Comparison of ENCODE assay signal across 14 cellular contexts in genomic region chrX:115018040-115018647, GRCh38. TPM values are rescaled to one million over a fixed set of nuclear protein-coding genes. Genes with fewer than 3 reads are reported as not detected.
DNase-seq lines count a peak whose midpoint lies in the region; TF ChIP-seq lines count a peak whose summit lies in the region.
"Had no signal": no experiment of that assay in that cellular context is flagged by ENCODE, and none has a peak within 500 bp of the region (broad histone marks: within the 10 kb centered on the region; RNA-seq: fewer than 3 reads in every experiment).

No MANE protein-coding gene starts in this region.

- no peaks in the 10 kb centered on the region for H3K36me3 Mint-ChIP-seq in mesothelial cell of epicardium

- H3K27me3 Mint-ChIP-seq in mesothelial cell of epicardium (ENCODE audit: low read depth): peaks cover under 1% of the 10 kb centered on the region

- TF ChIP-seq CTCF in MM.1S (IDR thresholded peaks at IDR 0.05; ENCODE audit: low read length) (peak; percentile 25), cardiac fibroblast (IDR thresholded peaks at IDR 0.05; ENCODE audit: low read depth, low read length) (peak; percentile 1), mesothelial cell of epicardium (IDR thresholded peaks at IDR 0.05; ENCODE audit: unreplicated experiment) (peak; percentile 87)

- no peaks in the 10 kb centered on the region for H3K27me3 ChIP-seq in MM.1S (replicated peaks; ENCODE audit: insufficient read depth, low read length)
- H3K27me3 ChIP-seq: upper lobe of left lung had no signal

- in situ Hi-C loops in ACHN (cut with HindIII; ENCODE audit: low pct_ligation_motif_present, low pct_unique_long_range_greater_than_20kb, low sequenced_read_pairs): no loop called here

- H4K20me1 ChIP-seq in MM.1S (ENCODE audit: insufficient read depth, low read length): no peaks in the 10 kb centered on the region

- H3K4me3 Mint-ChIP-seq in mesothelial cell of epicardium: no peak overlapping the region

- H3K79me2 ChIP-seq in MM.1S (ENCODE audit: low read length): no peaks in the 10 kb centered on the region

- peaks cover 10% of the 10 kb centered on the region for H3K4me1 Mint-ChIP-seq in mesothelial cell of epicardium

- no peaks in the 10 kb centered on the region for H3K9me2 ChIP-seq in MM.1S (replicated peaks; ENCODE audit: insufficient read depth, low read length)

- H3K36me3 ChIP-seq in MM.1S (replicated peaks; ENCODE audit: insufficient read depth, low read length): no peaks in the 10 kb centered on the region
- H3K36me3 ChIP-seq: adrenal gland, upper lobe of left lung had no signal

- no peaks in the 10 kb centered on the region for H3K9me3 ChIP-seq in MM.1S (replicated peaks; ENCODE audit: insufficient read depth, low read length)
- H3K9me3 ChIP-seq: adrenal gland, upper lobe of left lung had no signal

- no peak overlapping the region for H2AFZ ChIP-seq in MM.1S (ENCODE audit: low read length)

- H3K27ac Mint-ChIP-seq in mesothelial cell of epicardium: no peak overlapping the region

- no peak overlapping the region for H3K4me2 ChIP-seq in MM.1S (ENCODE audit: low read depth, low read length)

- H3K4me3 ChIP-seq in MM.1S (ENCODE audit: low read length) (no peak overlapping the region), cardiac fibroblast (replicated peaks in 1 of 2; ENCODE audit: low read depth in 2 of 2, low read length in 2 of 2) (no peak overlapping the region)
- H3K4me3 ChIP-seq: adrenal gland, K562, upper lobe of left lung had no signal

- H3K9ac ChIP-seq in MM.1S (ENCODE audit: low read length): no peak overlapping the region

- H3K9me3 Mint-ChIP-seq in mesothelial cell of epicardium: no peaks in the 10 kb centered on the region

- H3K4me1 ChIP-seq in MM.1S (ENCODE audit: low read length): no peaks in the 10 kb centered on the region
- H3K4me1 ChIP-seq: upper lobe of left lung had no signal

- H3F3A ChIP-seq in MM.1S (ENCODE audit: insufficient read depth, low read length): no peaks in the 10 kb centered on the region

- H3K27ac ChIP-seq in MM.1S (ENCODE audit: low read length): no peak overlapping the region
- H3K27ac ChIP-seq: adrenal gland, upper lobe of left lung had no signal

- DNase-seq in DMS 273 (lab: John Stamatoyannopoulos, UW; ENCODE audit: unreplicated experiment): peak; percentile 35
- no peak for DNase-seq in DMS 273 treated with DMSO at 0.1 percent for 48 hours (lab: John Stamatoyannopoulos, UW)
- peak; percentile 31 for DNase-seq in MM.1S
- DNase-seq in cardiac fibroblast (ENCODE audit: low read depth in 2 of 2): peak in 1 of 2 donors; percentile 28
- DNase-seq in mesothelial cell of epicardium (ENCODE audit: low spot score in 2 of 2, unreplicated experiment in 2 of 2): no peak
- no peak for DNase-seq in NCI-H2171 (lab: John Stamatoyannopoulos, UW)
- DNase-seq in NCI-H2196 (lab: John Stamatoyannopoulos, UW; ENCODE audit: unreplicated experiment): no peak
- DNase-seq in ACHN: no peak
- DNase-seq: 8988T, NCI-H446, SW 1271, upper lobe of left lung had no signal

RNA-seq across cellular contexts. Expression of gene IL13RA2, which starts 0.7 kb away (rescaled TPM):
- total RNA-seq in mesothelial cell of epicardium: 0.73 to 0.79 TPM (median 0.74 TPM) in 3 replicates

Comparison
In these comparisons a context has a peak if more than half of its experiments do, and no peak if none do; other contexts are left out.
1. DNase-seq: peak in DMS 273 (single experiment) and MM.1S (single experiment); none in DMS 273 treated with DMSO at 0.1 percent for 48 hours (single experiment), mesothelial cell of epicardium (0 of 2), NCI-H2171 (single experiment), NCI-H2196 (single experiment) and ACHN (single experiment).
2. CTCF ChIP-seq: peak in every context shown above with its lines; median percentile 87 in mesothelial cell of epicardium; 25 in MM.1S; 1 in cardiac fibroblast.